ENCODE assay signal across 8 cellular contexts in genomic region chr22:43109921-43110443, GRCh38. TPM values are rescaled to one million over a fixed set of nuclear protein-coding genes. Genes with fewer than 3 reads are reported as not detected.
DNase-seq lines count a peak whose midpoint lies in the region; ATAC-seq and TF ChIP-seq lines count a peak whose summit lies in the region.

No MANE protein-coding gene starts in this region.

- WGBS in ectodermal cell, 2 experiments, result 1% methylated on average over 32 of the region's 32 CpGs
- WGBS in neuronal stem cell (ENCODE audit: extremely low coverage in 2 of 2, insufficient read length in 2 of 2, insufficient replicate concordance in 1 of 2), 2 donors, result no CpG with 5 or more reads among the region's 32 CpGs

- CTCF ChIA-PET in Caco-2 (lab: Charles Lee), result interaction anchor here (1.0 to 1.6 kb wide), 2 partner anchors 20 to 122 kb away, joined by 4 read pairs; no protein-coding TSS in a partner anchor

- no peak for TF ChIP-seq CTCF in Caco-2 (IDR thresholded peaks at IDR 0.05; ENCODE audit: insufficient read depth in 1 of 2, low read depth in 1 of 2, low read length in 1 of 2, severe bottlenecking in 1 of 2, unreplicated experiment in 1 of 2)

- H3K4me1 ChIP-seq in Caco-2 (peaks cover 9% of the 10 kb centered on the region), ectodermal cell (ENCODE audit: control insufficient read depth, insufficient read depth, low read length) (no peaks in the 10 kb centered on the region), neuronal stem cell (ENCODE audit: control insufficient read depth in 2 of 2, insufficient read depth in 1 of 2, low read depth in 1 of 2, low read length in 2 of 2) (peaks cover 7 to 11% of the 10 kb centered on the region in 2 donors)

- no peak overlapping the region for H2BK5ac ChIP-seq in neuronal stem cell (ENCODE audit: low read length)

- H3K27me3 ChIP-seq in Caco-2 (replicated peaks; ENCODE audit: control insufficient read depth, insufficient read depth, low read length) (no peaks in the 10 kb centered on the region), ectodermal cell (ENCODE audit: control insufficient read depth, insufficient read depth, low read length, poor library complexity, severe bottlenecking) (peaks cover 56% of the 10 kb centered on the region), neuronal stem cell (ENCODE audit: control insufficient read depth in 3 of 3, insufficient read depth in 3 of 3, low read depth in 1 of 3, low read length in 3 of 3) (peaks cover 12 to 46% (median 40%) of the 10 kb centered on the region in 3 experiments)

- no peak overlapping the region for H2AK5ac ChIP-seq in neuronal stem cell (ENCODE audit: low read depth, low read length)

- peaks cover 9% of the 10 kb centered on the region for H3K36me3 Mint-ChIP-seq in Caco-2 (ENCODE audit: insufficient read depth, unreplicated experiment)

- H3K27ac ChIP-seq in ectodermal cell (ENCODE audit: insufficient read depth, low read depth, low read length, poor library complexity, severe bottlenecking) (no peak overlapping the region), neuronal stem cell (replicated peaks; ENCODE audit: low read length) (no peak overlapping the region)

- H2BK15ac ChIP-seq in neuronal stem cell (ENCODE audit: low read length), result no peak overlapping the region

- H2AFZ ChIP-seq in neuronal stem cell (ENCODE audit: low read length), result peak overlapping the region; percentile 90

- peak overlapping the region; percentile 76 for H3K4me3 Mint-ChIP-seq in Caco-2 (ENCODE audit: unreplicated experiment)

- H3K4me1 Mint-ChIP-seq in Caco-2 (ENCODE audit: low read depth, unreplicated experiment), result peaks cover 12% of the 10 kb centered on the region

- no peak overlapping the region for H4K8ac ChIP-seq in neuronal stem cell (ENCODE audit: low read depth, low read length)

- DNase-seq in Caco-2 (no peak), NCI-H69 (lab: John Stamatoyannopoulos, UW) (peak; percentile 40), neuronal stem cell (ENCODE audit: low spot score) (no peak), hypothalamus (lab: John Stamatoyannopoulos, UW) (no peak), NCI-H446 treated with DMSO at 0.1 percent for 48 hours (lab: John Stamatoyannopoulos, UW) (no peak)

- peak overlapping the region; percentile 87 for H3K4me3 ChIP-seq in Caco-2 (ENCODE audit: low read depth, low read length)
- peak overlapping the region; percentile 44 for H3K4me3 ChIP-seq in ectodermal cell (ENCODE audit: insufficient read depth, low read depth, low read length)
- peak overlapping the region; percentile 42 to 74 for H3K4me3 ChIP-seq in neuronal stem cell (ENCODE audit: low read length in 2 of 2)

- BruUV-seq in Caco-2 (replicated peaks; lab: Mats Ljungman, UMichigan), result no TSS peak

- no peak overlapping the region for H3K27ac Mint-ChIP-seq in Caco-2 (ENCODE audit: unreplicated experiment)

- no peaks in the 10 kb centered on the region for H3K79me1 ChIP-seq in neuronal stem cell (ENCODE audit: low read depth, low read length)

- H3K14ac ChIP-seq in neuronal stem cell (ENCODE audit: low read length), result peak overlapping the region; percentile 85

- no peaks in the 10 kb centered on the region for H3K9me3 Mint-ChIP-seq in Caco-2 (ENCODE audit: unreplicated experiment)

- H2BK120ac ChIP-seq in neuronal stem cell (ENCODE audit: low read depth, low read length), result no peak overlapping the region

- intact Hi-C loops in Caco-2 (cut with micrococcal nuclease; ENCODE audit: unreplicated experiment), result no loop called here

- H3K18ac ChIP-seq in neuronal stem cell (ENCODE audit: low read length), result peak overlapping the region; percentile 90

- no peak overlapping the region for H4K91ac ChIP-seq in neuronal stem cell (ENCODE audit: low read depth, low read length, poor library complexity)

- no peak overlapping the region for H3K4ac ChIP-seq in neuronal stem cell (ENCODE audit: low read length)

- POLR2A ChIA-PET in Caco-2 (lab: Charles Lee), result no interaction called here

- H3K23ac ChIP-seq in neuronal stem cell (ENCODE audit: low read depth, low read length, poor library complexity), result no peak overlapping the region

- no peak overlapping the region for H2BK12ac ChIP-seq in neuronal stem cell (ENCODE audit: low read length)

- ATAC-seq in HG03378 (IDR thresholded peaks at IDR 0.05; ENCODE audit: unreplicated experiment), result no peak
- no peak for ATAC-seq in HG02981 (IDR thresholded peaks at IDR 0.05; ENCODE audit: unreplicated experiment)

- H3K27me3 Mint-ChIP-seq in Caco-2 (ENCODE audit: insufficient read depth, unreplicated experiment), result no peaks in the 10 kb centered on the region

- H3K36me3 ChIP-seq in Caco-2 (ENCODE audit: control insufficient read depth, insufficient read depth, low read length) (no peaks in the 10 kb centered on the region), ectodermal cell (ENCODE audit: control insufficient read depth, insufficient read depth, low read length) (no peaks in the 10 kb centered on the region), neuronal stem cell (replicated peaks in 1 of 2; ENCODE audit: control insufficient read depth in 2 of 2, insufficient read depth in 2 of 2, low read length in 2 of 2) (no peaks in the 10 kb centered on the region)

- no peaks in the 10 kb centered on the region for H3K9me3 ChIP-seq in Caco-2
- no peaks in the 10 kb centered on the region for H3K9me3 ChIP-seq in ectodermal cell (ENCODE audit: control insufficient read depth, low read length)
- peaks cover 0 to 3% of the 10 kb centered on the region in 2 donors for H3K9me3 ChIP-seq in neuronal stem cell (replicated peaks in 1 of 2; ENCODE audit: control insufficient read depth in 2 of 2, insufficient read depth in 1 of 2, low read depth in 1 of 2, low read length in 2 of 2)

- H3K9ac ChIP-seq in neuronal stem cell (ENCODE audit: low read depth, low read length, poor library complexity), result no peak overlapping the region

- peak overlapping the region; percentile 93 for H3K4me2 ChIP-seq in neuronal stem cell (ENCODE audit: insufficient read depth, low read length, poor library complexity, severe bottlenecking)

RNA-seq across cellular contexts. Expression of gene BIK, which starts 0.6 kb away (rescaled TPM):
- total RNA-seq in Caco-2 (2022), result 13.3 and 17.6 TPM in 2 replicates
- polyA plus RNA-seq in ectodermal cell (2013, experiment 1 of 4), result 0.76 TPM
- polyA plus RNA-seq in ectodermal cell (2013, experiment 2 of 4), result 1.6 TPM
- 1.9 TPM for polyA plus RNA-seq in ectodermal cell (2013, experiment 3 of 4)
- 2.6 TPM for polyA plus RNA-seq in ectodermal cell (2013, experiment 4 of 4)
- 1.3 TPM for polyA plus RNA-seq in neuronal stem cell (2013, experiment 1 of 2)
- 1.0 TPM for polyA plus RNA-seq in neuronal stem cell (2013, experiment 2 of 2)

RNA-seq across cellular contexts. Expression of gene TTLL1, which starts 20.8 kb away (rescaled TPM):
- 4.1 and 4.4 TPM in 2 replicates for total RNA-seq in Caco-2 (2022)
- 23.6 TPM for polyA plus RNA-seq in ectodermal cell (2013, experiment 1 of 4)
- 21.5 TPM for polyA plus RNA-seq in ectodermal cell (2013, experiment 2 of 4)
- polyA plus RNA-seq in ectodermal cell (2013, experiment 3 of 4), result 22.0 TPM
- polyA plus RNA-seq in ectodermal cell (2013, experiment 4 of 4), result 24.8 TPM
- 18.5 TPM for polyA plus RNA-seq in neuronal stem cell (2013, experiment 1 of 2)
- polyA plus RNA-seq in neuronal stem cell (2013, experiment 2 of 2), result 17.6 TPM

RNA-seq across cellular contexts. Expression of gene MCAT, which starts 33.2 kb away (rescaled TPM):
- total RNA-seq in Caco-2 (2022), result 23.5 and 23.8 TPM in 2 replicates
- 15.1 TPM for polyA plus RNA-seq in ectodermal cell (2013, experiment 1 of 4)
- 18.1 TPM for polyA plus RNA-seq in ectodermal cell (2013, experiment 2 of 4)
- polyA plus RNA-seq in ectodermal cell (2013, experiment 3 of 4), result 14.7 TPM
- 17.1 TPM for polyA plus RNA-seq in ectodermal cell (2013, experiment 4 of 4)
- 14.6 TPM for polyA plus RNA-seq in neuronal stem cell (2013, experiment 1 of 2)
- 12.4 TPM for polyA plus RNA-seq in neuronal stem cell (2013, experiment 2 of 2)

RNA-seq across cellular contexts. Expression of gene TSPO, which starts 41.4 kb away (rescaled TPM):
- 44.6 and 50.1 TPM in 2 replicates for total RNA-seq in Caco-2 (2022)
- polyA plus RNA-seq in ectodermal cell (2013, experiment 1 of 4), result 10.1 TPM
- 9.8 TPM for polyA plus RNA-seq in ectodermal cell (2013, experiment 2 of 4)
- polyA plus RNA-seq in ectodermal cell (2013, experiment 3 of 4), result 16.0 TPM
- 14.5 TPM for polyA plus RNA-seq in ectodermal cell (2013, experiment 4 of 4)
- polyA plus RNA-seq in neuronal stem cell (2013, experiment 1 of 2), result 13.7 TPM
- polyA plus RNA-seq in neuronal stem cell (2013, experiment 2 of 2), result 13.8 TPM
